In genomic region chr6:101393291-101394251, GRCh38 we compare ENCODE assay signal across 9 cellular contexts. TPM values are rescaled to one million over a fixed set of nuclear protein-coding genes. Genes with fewer than 3 reads are reported as not detected.
A peak's percentile ranks its signal among the peaks of the same experiment; 100 is the strongest.
DNase-seq lines count a peak whose midpoint lies in the region; ATAC-seq, FAIRE-seq and TF ChIP-seq lines count a peak whose summit lies in the region.
"Had no signal": no experiment of that assay in that cellular context is flagged by ENCODE, and none has a peak within 500 bp of the region (broad histone marks: within the 10 kb centered on the region; RNA-seq: fewer than 3 reads in every experiment).

GRIK2 (plus strand) TSS chr6:101393708.

- peaks cover 4% of the 10 kb centered on the region for H3K4me1 Mint-ChIP-seq in activated naive CD8-positive, alpha-beta T cell treated with anti-CD3 and anti-CD28 coated beads, Interleukin-2, amount 10 ng/mL, durations not matched to agents 7 days and 5 days

- H3K4me3 Mint-ChIP-seq in activated naive CD8-positive, alpha-beta T cell treated with anti-CD3 and anti-CD28 coated beads, Interleukin-2, amount 10 ng/mL, durations not matched to agents 7 days and 5 days: no peak within 1 kb of the TSS

- TF ChIP-seq POLR2A in GM12892 (IDR thresholded peaks at IDR 0.05; ENCODE audit: low read depth, low read length): no peak

- no peak for ATAC-seq in activated naive CD8-positive, alpha-beta T cell treated with anti-CD3 and anti-CD28 coated beads, Interleukin-2, amount 10 ng/mL, durations not matched to agents 7 days and 5 days (ENCODE audit: low read depth)
- ATAC-seq in left cardiac atrium: peak; percentile 75 to 89

- DNase-seq in D341Med (ENCODE audit: low spot score): peak; percentile 85
- DNase-seq in H4 (ENCODE audit: low spot score): peak; percentile 31
- DNase-seq in NCI-H146 (lab: John Stamatoyannopoulos, UW): peak; percentile 72
- peak; percentile 38 for DNase-seq in activated naive CD8-positive, alpha-beta T cell treated with anti-CD3 and anti-CD28 coated beads, Interleukin-2, amount 10 ng/mL, durations not matched to agents 7 days and 5 days
- peak; percentile 33 for DNase-seq in left cardiac atrium
- no peak for DNase-seq in skeletal muscle cell (ENCODE audit: low read depth)
- no peak for DNase-seq in effector CD8-positive, alpha-beta T cell (lab: John Stamatoyannopoulos, UW)
- DNase-seq in GM12892 (ENCODE audit: insufficient read length): no peak

- peak within 1 kb of the TSS; percentile 50 for H3K4me3 ChIP-seq in skeletal muscle cell (ENCODE audit: low read depth, low read length)

- H3K27ac Mint-ChIP-seq in activated naive CD8-positive, alpha-beta T cell treated with anti-CD3 and anti-CD28 coated beads, Interleukin-2, amount 10 ng/mL, durations not matched to agents 7 days and 5 days: no peak within 1 kb of the TSS

- POLR2A ChIA-PET in activated naive CD8-positive, alpha-beta T cell treated with anti-CD3 and anti-CD28 coated beads, Interleukin-2, amount 10 ng/mL, durations not matched to agents 7 days and 5 days (lab: Charles Lee): no interaction called here

- peaks cover 43% of the 10 kb centered on the region for H3K27me3 Mint-ChIP-seq in activated naive CD8-positive, alpha-beta T cell treated with anti-CD3 and anti-CD28 coated beads, Interleukin-2, amount 10 ng/mL, durations not matched to agents 7 days and 5 days

- intact Hi-C loops in left cardiac atrium (cut with DNase I): loop anchor here in 1 of 2 donors (10.0 kb wide), 1 partner anchor 201 kb away; no protein-coding TSS in a partner anchor

- FAIRE-seq in GM12892 (lab: Jason Lieb, UNC): no peak
- FAIRE-seq: islet of Langerhans had no signal

- H3K9me3 Mint-ChIP-seq in activated naive CD8-positive, alpha-beta T cell treated with anti-CD3 and anti-CD28 coated beads, Interleukin-2, amount 10 ng/mL, durations not matched to agents 7 days and 5 days: peaks cover 2% of the 10 kb centered on the region

- H3K36me3 Mint-ChIP-seq in activated naive CD8-positive, alpha-beta T cell treated with anti-CD3 and anti-CD28 coated beads, Interleukin-2, amount 10 ng/mL, durations not matched to agents 7 days and 5 days: no peaks in the 10 kb centered on the region

RNA-seq across cellular contexts. Expression of gene GRIK2, which starts in this region (rescaled TPM):
- 1.4 and 2.9 TPM in 2 replicates for total RNA-seq in H4 (2014; rRNA removed; shearing (Covaris generic))
- total RNA-seq in activated naive CD8-positive, alpha-beta T cell treated with anti-CD3 and anti-CD28 coated beads, Interleukin-2, amount 10 ng/mL, durations not matched to agents 7 days and 5 days: under 1 TPM in 1 of 2 experiments, not detected in 1; 0.14 TPM
- total RNA-seq in left cardiac atrium: 10 to 100 TPM in 1 of 2 donors, 1 to 10 TPM in 1; 5.0 to 12.6 TPM
- polyA plus RNA-seq in GM12892 (2012; ENCODE audit: missing spikeins): not detected

Comparison
In these comparisons a context has a peak if more than half of its experiments do, and no peak if none do; other contexts are left out.
1. Peak in DNase-seq in activated naive CD8-positive, alpha-beta T cell treated with anti-CD3 and anti-CD28 coated beads, Interleukin-2, amount 10 ng/mL, durations not matched to agents 7 days and 5 days; RNA of the gene not detected or under 1 TPM.
2. DNase-seq: peak in D341Med (single experiment), H4 (single experiment), NCI-H146 (single experiment) and left cardiac atrium (single experiment); none in skeletal muscle cell (single experiment), effector CD8-positive, alpha-beta T cell (single experiment) and GM12892 (single experiment).